In genomic region chr2:178522950-178523595, GRCh38 we compare ENCODE assay signal across 8 cellular contexts. TPM values are rescaled to one million over a fixed set of nuclear protein-coding genes. Genes with fewer than 3 reads are reported as not detected.
DNase-seq lines count a peak whose midpoint lies in the region; ATAC-seq and TF ChIP-seq lines count a peak whose summit lies in the region.

No MANE protein-coding gene starts in this region.

- peak; percentile 71 to 91 (median 82) for DNase-seq in CD4-positive, CD25-positive, alpha-beta regulatory T cell
- DNase-seq in OCI-M2 (lab: John Stamatoyannopoulos, UW; ENCODE audit: unreplicated experiment) (peak; percentile 37), activated T-helper 1 cell treated with Interleukin-2 at 50 U/mL for 16 hours (ENCODE audit: low read depth) (peak; percentile 72), fibroblast of lung (ENCODE audit: low read depth in 2 of 2) (peak; percentile 81 to 87), naive B cell (peak; percentile 77)
- DNase-seq in stimulated activated CD8-positive, alpha-beta memory T cell treated with anti-CD3 and anti-CD28 coated beads, Interleukin-7, amount 100 ng/mL, for 48 hours (ENCODE audit: extremely low read depth in 1 of 2, low read depth in 1 of 2) = peak; percentile 61 to 67

- peak overlapping the region; percentile 69 for H3K9ac ChIP-seq in fibroblast of lung (ENCODE audit: insufficient read depth, low read length)

- H3K9me3 ChIP-seq in CD4-positive, CD25-positive, alpha-beta regulatory T cell (ENCODE audit: control insufficient read depth in 2 of 2, low read length in 2 of 2) = no peaks in the 10 kb centered on the region
- no peaks in the 10 kb centered on the region for H3K9me3 ChIP-seq in fibroblast of lung (ENCODE audit: control insufficient read depth, insufficient read depth, low read depth, low read length)

- H2AFZ ChIP-seq in fibroblast of lung (ENCODE audit: low read length) = peak overlapping the region; percentile 89

- peak overlapping the region; percentile 84 to 95 (median 92) for H3K27ac Mint-ChIP-seq in CD4-positive, CD25-positive, alpha-beta regulatory T cell
- peak overlapping the region; percentile 81 to 92 (median 84) for H3K27ac Mint-ChIP-seq in naive B cell

- peaks cover 14% of the 10 kb centered on the region for H3K79me2 ChIP-seq in fibroblast of lung (ENCODE audit: control insufficient read depth, insufficient read depth, low read length)

- H3K27me3 ChIP-seq in CD4-positive, CD25-positive, alpha-beta regulatory T cell (ENCODE audit: control insufficient read depth, insufficient read depth, low read length) = no peaks in the 10 kb centered on the region
- H3K27me3 ChIP-seq in fibroblast of lung (ENCODE audit: control insufficient read depth, insufficient read depth, low read length) = no peaks in the 10 kb centered on the region

- ATAC-seq in CD4-positive, CD25-positive, alpha-beta regulatory T cell (ENCODE audit: low read depth in 2 of 2) = peak; percentile 95 to 98
- ATAC-seq in GM19351 (IDR thresholded peaks at IDR 0.05; ENCODE audit: unreplicated experiment) (peak; percentile 93), HG03521 (IDR thresholded peaks at IDR 0.05; ENCODE audit: unreplicated experiment) (peak; percentile 93), naive B cell (ENCODE audit: low read depth in 2 of 2) (peak; percentile 99)

- H3K4me1 Mint-ChIP-seq in CD4-positive, CD25-positive, alpha-beta regulatory T cell = peaks cover 18 to 65% (median 39%) of the 10 kb centered on the region in 4 donors
- H3K4me1 Mint-ChIP-seq in naive B cell = peaks cover 18 to 26% (median 25%) of the 10 kb centered on the region in 3 donors

- no peaks in the 10 kb centered on the region for H3K27me3 Mint-ChIP-seq in CD4-positive, CD25-positive, alpha-beta regulatory T cell
- H3K27me3 Mint-ChIP-seq in naive B cell = no peaks in the 10 kb centered on the region

- peak overlapping the region; percentile 82 to 95 (median 93) for H3K4me3 Mint-ChIP-seq in CD4-positive, CD25-positive, alpha-beta regulatory T cell
- peak overlapping the region; percentile 88 to 96 (median 94) for H3K4me3 Mint-ChIP-seq in naive B cell

- no peaks in the 10 kb centered on the region for H4K20me1 ChIP-seq in fibroblast of lung (ENCODE audit: control insufficient read depth, extremely low read depth, insufficient read depth, low read length)

- H3K36me3 Mint-ChIP-seq in CD4-positive, CD25-positive, alpha-beta regulatory T cell = peaks cover 16% of the 10 kb centered on the region
- peaks cover 0 to 10% of the 10 kb centered on the region in 2 donors for H3K36me3 Mint-ChIP-seq in naive B cell

- H3K4me2 ChIP-seq in fibroblast of lung (ENCODE audit: extremely low read depth, insufficient read depth, low read length) = peak overlapping the region; percentile 88

- peak overlapping the region; percentile 67 for H3K27ac ChIP-seq in CD4-positive, CD25-positive, alpha-beta regulatory T cell (ENCODE audit: insufficient read depth, low read length, poor library complexity, severe bottlenecking)
- peak overlapping the region; percentile 79 for H3K27ac ChIP-seq in fibroblast of lung (ENCODE audit: insufficient read depth, low read length)

- H3K36me3 ChIP-seq in CD4-positive, CD25-positive, alpha-beta regulatory T cell (ENCODE audit: control insufficient read depth, insufficient read depth, low read length) = peaks cover 10% of the 10 kb centered on the region
- H3K36me3 ChIP-seq in fibroblast of lung (ENCODE audit: control insufficient read depth, insufficient read depth, low read length) = peaks cover 1% of the 10 kb centered on the region

- H3K4me1 ChIP-seq in CD4-positive, CD25-positive, alpha-beta regulatory T cell (ENCODE audit: control insufficient read depth, insufficient read depth, low read length, poor library complexity, severe bottlenecking) = peaks cover 12% of the 10 kb centered on the region
- H3K4me1 ChIP-seq in fibroblast of lung (ENCODE audit: control insufficient read depth, extremely low read depth, insufficient read depth, low read length) = no peaks in the 10 kb centered on the region

- peak; percentile 83 to 92 for TF ChIP-seq CTCF in fibroblast of lung (conservative IDR thresholded peaks at IDR 0.05 in 1 of 2, IDR thresholded peaks at IDR 0.05 in 1 of 2; ENCODE audit: low read depth in 1 of 2, low read length in 2 of 2)

- H3K9me3 Mint-ChIP-seq in CD4-positive, CD25-positive, alpha-beta regulatory T cell = peaks cover 0 to 3% (median 0%) of the 10 kb centered on the region in 7 donors
- H3K9me3 Mint-ChIP-seq in naive B cell = peaks cover 0 to 4% (median 0%) of the 10 kb centered on the region in 7 donors

- peak overlapping the region; percentile 95 for H3K4me3 ChIP-seq in CD4-positive, CD25-positive, alpha-beta regulatory T cell (ENCODE audit: low read depth, low read length)
- H3K4me3 ChIP-seq in fibroblast of lung (replicated peaks in 1 of 4; ENCODE audit: control extremely low read depth in 1 of 4, insufficient read depth in 1 of 4, low read depth in 3 of 4, low read length in 4 of 4) = peak overlapping the region; percentile 63 to 90 (median 76)

RNA-seq across cellular contexts. Expression of gene PLEKHA3, which starts 42.8 kb away (rescaled TPM):
- 28.2 TPM for total RNA-seq in CD4-positive, CD25-positive, alpha-beta regulatory T cell
- polyA plus RNA-seq in CD4-positive, CD25-positive, alpha-beta regulatory T cell = 10 to 100 TPM; 26.4 to 39.0 (median 27.7) TPM
- 5.9 and 6.2 TPM in 2 replicates for total RNA-seq in fibroblast of lung
- polyA plus RNA-seq in fibroblast of lung (26.3 and 34.6 TPM in 2 replicates), naive B cell (ENCODE audit: low read depth in 6 of 6) (10 to 100 TPM; 20.9 to 23.8 (median 22.3) TPM)
- polyA plus RNA-seq in fibroblast of lung (2012) = 9.0 and 12.0 TPM in 2 replicates
- polyA minus RNA-seq in fibroblast of lung (ENCODE audit: low replicate concordance) = 2.1 and 2.4 TPM in 2 replicates

RNA-seq across cellular contexts. Expression of gene FKBP7, which starts 44.7 kb away (rescaled TPM):
- total RNA-seq in CD4-positive, CD25-positive, alpha-beta regulatory T cell = 0.59 TPM
- polyA plus RNA-seq in CD4-positive, CD25-positive, alpha-beta regulatory T cell = 1 to 10 TPM in 2 of 4 donors, under 1 TPM in 2; 0.42 to 3.1 (median 1.0) TPM
- total RNA-seq in fibroblast of lung = 47.5 and 54.3 TPM in 2 replicates
- polyA plus RNA-seq in fibroblast of lung (46.1 and 57.7 TPM in 2 replicates), naive B cell (ENCODE audit: low read depth in 6 of 6) (1 to 10 TPM; 2.4 to 9.9 (median 4.7) TPM)
- polyA plus RNA-seq in fibroblast of lung (2012) = 38.1 and 42.8 TPM in 2 replicates
- polyA minus RNA-seq in fibroblast of lung (ENCODE audit: low replicate concordance) = 2.6 and 4.1 TPM in 2 replicates

Comparison
In these comparisons a context has a peak if more than half of its experiments do, and no peak if none do; other contexts are left out.
1. Peak in every context shown above with its lines: DNase-seq, ATAC-seq, H3K4me3 ChIP-seq and H3K27ac ChIP-seq.